Comparison of ENCODE assay signal across 8 cellular contexts in genomic region chr12:121579190-121579791, GRCh38. TPM values are rescaled to one million over a fixed set of nuclear protein-coding genes. Genes with fewer than 3 reads are reported as not detected.
DNase-seq lines count a peak whose midpoint lies in the region; ATAC-seq and TF ChIP-seq lines count a peak whose summit lies in the region.

No MANE protein-coding gene starts in this region.

- H3K4me1 ChIP-seq in Karpas-422 (ENCODE audit: low read length), result peaks cover 40% of the 10 kb centered on the region
- peaks cover 50 to 77% (median 51%) of the 10 kb centered on the region in 3 donors for H3K4me1 ChIP-seq in esophagus squamous epithelium

- H4K20me1 ChIP-seq in Karpas-422 (ENCODE audit: insufficient read depth, low read depth, low read length) (no peaks in the 10 kb centered on the region), neural cell (ENCODE audit: insufficient read depth) (no peaks in the 10 kb centered on the region)

- H3K9me2 ChIP-seq in Karpas-422 (replicated peaks; ENCODE audit: insufficient read depth, low read length) (no peaks in the 10 kb centered on the region), neural cell (ENCODE audit: insufficient read depth, low read length) (no peaks in the 10 kb centered on the region)

- 0% methylated on average over 3 to 4 of the region's 53 CpGs for WGBS in esophagus squamous epithelium, 2 donors

- DNase-seq in COLO668 (lab: John Stamatoyannopoulos, UW; ENCODE audit: unreplicated experiment) (peak; percentile 56), Karpas-422 (peak; percentile 79), esophagus squamous epithelium (lab: John Stamatoyannopoulos, UW) (no peak)
- peak; percentile 53 to 57 for DNase-seq in activated T-cell treated with anti-CD3 and anti-CD28 coated beads, Interleukin-2, amount 50 U/mL, for 48 hours

- peak overlapping the region; percentile 63 for H3K4me3 ChIP-seq in Karpas-422 (ENCODE audit: low read length)
- peak overlapping the region; percentile 61 to 80 (median 74) for H3K4me3 ChIP-seq in esophagus squamous epithelium
- peak overlapping the region; percentile 71 for H3K4me3 ChIP-seq in neural cell (ENCODE audit: low read length)

- H3K27me3 ChIP-seq in Karpas-422 (ENCODE audit: low read length) (no peaks in the 10 kb centered on the region), esophagus squamous epithelium (no peaks in the 10 kb centered on the region), neural cell (ENCODE audit: insufficient read depth, low read depth, low read length) (peaks cover 20% of the 10 kb centered on the region)

- TF ChIP-seq CTCF in esophagus squamous epithelium (IDR thresholded peaks at IDR 0.05) (no peak), neural cell (IDR thresholded peaks at IDR 0.05; ENCODE audit: poor library complexity, severe bottlenecking) (no peak)

- H3K9ac ChIP-seq in Karpas-422 (ENCODE audit: low read length) (peak overlapping the region; percentile 85), neural cell (ENCODE audit: low read length) (peak overlapping the region; percentile 63)

- peak overlapping the region; percentile 95 for H2AFZ ChIP-seq in Karpas-422 (ENCODE audit: low read length)
- peak overlapping the region; percentile 29 for H2AFZ ChIP-seq in neural cell (ENCODE audit: low read depth, low read length)

- no peak for TF ChIP-seq EP300 in neural cell (conservative IDR thresholded peaks at IDR 0.05; ENCODE audit: poor library complexity, severe bottlenecking)

- no peak for TF ChIP-seq POLR2A in esophagus squamous epithelium (IDR thresholded peaks at IDR 0.05)

- TF ChIP-seq RAD21 in neural cell (conservative IDR thresholded peaks at IDR 0.05), result no peak

- H3K79me2 ChIP-seq in Karpas-422 (ENCODE audit: low read length), result no peaks in the 10 kb centered on the region
- H3K79me2 ChIP-seq in neural cell (replicated peaks; ENCODE audit: insufficient read depth, low read length), result no peaks in the 10 kb centered on the region

- intact Hi-C loops in esophagus squamous epithelium (cut with DNase I), result no loop called here

- H3K27ac ChIP-seq in Karpas-422 (ENCODE audit: low read length) (peak overlapping the region; percentile 2), esophagus squamous epithelium (peak overlapping the region; percentile 84 to 92 (median 88)), neural cell (ENCODE audit: low read length) (no peak overlapping the region)

- no peaks in the 10 kb centered on the region for H3K36me3 ChIP-seq in Karpas-422 (ENCODE audit: insufficient read depth, low read length)
- peaks cover 0 to 11% (median 0%) of the 10 kb centered on the region in 3 donors for H3K36me3 ChIP-seq in esophagus squamous epithelium
- H3K36me3 ChIP-seq in neural cell (ENCODE audit: insufficient read depth, low read length), result no peaks in the 10 kb centered on the region

- no peak for ATAC-seq in GM21423 (IDR thresholded peaks at IDR 0.05; ENCODE audit: unreplicated experiment)
- ATAC-seq in GM21360 (IDR thresholded peaks at IDR 0.05; ENCODE audit: unreplicated experiment), result no peak
- ATAC-seq in HG03378 (IDR thresholded peaks at IDR 0.05; ENCODE audit: unreplicated experiment), result no peak

- H3F3A ChIP-seq in neural cell (ENCODE audit: insufficient read depth, low read length, poor library complexity, severe bottlenecking), result peaks cover 4% of the 10 kb centered on the region

- H3K9me3 ChIP-seq in Karpas-422 (ENCODE audit: low read length) (no peaks in the 10 kb centered on the region), esophagus squamous epithelium (no peaks in the 10 kb centered on the region), neural cell (ENCODE audit: low read length) (no peaks in the 10 kb centered on the region)

- peak overlapping the region; percentile 80 for H3K4me2 ChIP-seq in Karpas-422 (ENCODE audit: low read depth, low read length, poor library complexity, severe bottlenecking)
- peak overlapping the region; percentile 66 for H3K4me2 ChIP-seq in neural cell (ENCODE audit: low read length)

TF ChIP-seq in neural cell, 6 proteins besides CTCF, POLR2A, EP300 and RAD21:
- TF ChIP-seq REST (IDR thresholded peaks at IDR 0.05; ENCODE audit: borderline replicate concordance), result no peak
- no peak for TF ChIP-seq TAF1 (IDR thresholded peaks at IDR 0.05; ENCODE audit: low read depth)
- no peak for TF ChIP-seq POLR2AphosphoS5 (IDR thresholded peaks at IDR 0.05)
- TF ChIP-seq SMC3 (conservative IDR thresholded peaks at IDR 0.05; ENCODE audit: poor library complexity), result no peak
- TF ChIP-seq MXI1 (conservative IDR thresholded peaks at IDR 0.05; ENCODE audit: poor library complexity, severe bottlenecking), result no peak
- TF ChIP-seq EZH2 (IDR thresholded peaks at IDR 0.05; ENCODE audit: borderline replicate concordance, insufficient read depth, low read length, poor library complexity, severe bottlenecking), result no peak

RNA-seq across cellular contexts. Expression of gene KDM2B, which starts 1.5 kb away (rescaled TPM):
- total RNA-seq in Karpas-422 (2014; rRNA removed; shearing (Covaris generic); ENCODE audit: low replicate concordance), result 39.1 and 102 TPM in 2 replicates
- 10 to 100 TPM; 20.7 to 26.3 (median 23.9) TPM for total RNA-seq in esophagus squamous epithelium
- polyA plus RNA-seq in neural cell, result 85.5 and 93.8 TPM in 2 replicates
- 76.6 and 96.2 TPM in 2 replicates for polyA minus RNA-seq in neural cell

RNA-seq across cellular contexts. Expression of gene ORAI1, which starts 47.0 kb away (rescaled TPM):
- 17.6 and 20.3 TPM in 2 replicates for total RNA-seq in Karpas-422 (2014; rRNA removed; shearing (Covaris generic); ENCODE audit: low replicate concordance)
- 1 to 10 TPM; 4.4 to 7.9 (median 7.0) TPM for total RNA-seq in esophagus squamous epithelium
- 0.78 and 5.2 TPM in 2 replicates for polyA plus RNA-seq in neural cell
- 0.97 and 1.6 TPM in 2 replicates for polyA minus RNA-seq in neural cell
